In the genomic region with DNA sequence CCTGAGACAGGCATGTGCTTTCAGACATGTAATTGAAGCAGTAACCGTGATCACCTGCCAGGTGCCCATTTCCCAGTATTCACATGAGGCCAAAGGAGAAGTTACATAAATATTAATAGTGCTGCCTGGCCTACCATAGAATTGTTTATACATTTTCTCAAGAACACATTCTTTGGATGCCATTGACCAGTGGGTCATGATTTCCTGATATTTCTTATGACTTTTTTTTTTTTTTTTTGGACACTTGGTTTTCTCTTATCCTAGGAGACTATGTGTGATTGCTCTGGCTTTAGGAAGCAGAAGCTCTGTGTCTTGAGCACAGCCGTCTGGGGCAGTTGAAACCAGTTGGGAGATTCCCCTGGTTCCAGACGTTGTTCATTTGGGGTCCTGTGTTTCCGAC, we compare ENCODE assay signal across 15 cellular contexts.
DNase-seq lines count a peak whose midpoint lies in the region; ATAC-seq and TF ChIP-seq lines count a peak whose summit lies in the region.
"Had no signal": no experiment of that assay in that cellular context is flagged by ENCODE, and none has a peak within 500 bp of the region (broad histone marks: within the 10 kb centered on the region; RNA-seq: fewer than 3 reads in every experiment).

No MANE protein-coding gene starts in this region.

- H3K27ac Mint-ChIP-seq in chondrocyte (ENCODE audit: unreplicated experiment) (peak overlapping the region; percentile 91), CD14-positive monocyte (no peak overlapping the region)
- H3K27ac Mint-ChIP-seq in naive thymus-derived CD4-positive, alpha-beta T cell, result no peak overlapping the region

- no peaks in the 10 kb centered on the region for H3K36me3 ChIP-seq in naive thymus-derived CD4-positive, alpha-beta T cell (ENCODE audit: control insufficient read depth in 2 of 3, insufficient read depth in 3 of 3, low read length in 3 of 3)
- H3K36me3 ChIP-seq: upper lobe of right lung had no signal

- ATAC-seq in HG02623 (IDR thresholded peaks at IDR 0.05; ENCODE audit: unreplicated experiment), result no peak
- ATAC-seq in naive thymus-derived CD4-positive, alpha-beta T cell, result no peak
- ATAC-seq: Right ventricle myocardium inferior, upper lobe of right lung had no signal

- H3K36me3 Mint-ChIP-seq in chondrocyte (ENCODE audit: low read depth), result peaks cover 10% of the 10 kb centered on the region
- no peaks in the 10 kb centered on the region for H3K36me3 Mint-ChIP-seq in CD14-positive monocyte
- no peaks in the 10 kb centered on the region for H3K36me3 Mint-ChIP-seq in naive thymus-derived CD4-positive, alpha-beta T cell

- H3K9me3 Mint-ChIP-seq in chondrocyte (ENCODE audit: low read depth) (no peaks in the 10 kb centered on the region), CD14-positive monocyte (peaks cover 0 to 9% (median 3%) of the 10 kb centered on the region in 7 donors)
- H3K9me3 Mint-ChIP-seq in naive thymus-derived CD4-positive, alpha-beta T cell, result peaks cover 0 to 20% (median 5%) of the 10 kb centered on the region in 11 donors

- POLR2A ChIA-PET in AG04449 (lab: Yijun Ruan, JAX), result interaction anchor here (0.6 kb wide), 1 partner anchor 123 kb away, joined by 3 read pairs; no protein-coding TSS in a partner anchor
- POLR2A ChIA-PET in naive thymus-derived CD4-positive, alpha-beta T cell (lab: Charles Lee), result no interaction called here

- H3K4me3 Mint-ChIP-seq in chondrocyte (ENCODE audit: unreplicated experiment) (no peak overlapping the region), CD14-positive monocyte (no peak overlapping the region)
- H3K4me3 Mint-ChIP-seq in naive thymus-derived CD4-positive, alpha-beta T cell, result no peak overlapping the region

- H3K4me1 Mint-ChIP-seq in chondrocyte (ENCODE audit: low read depth) (peaks cover 61% of the 10 kb centered on the region), CD14-positive monocyte (peaks cover 1% of the 10 kb centered on the region)
- no peaks in the 10 kb centered on the region for H3K4me1 Mint-ChIP-seq in naive thymus-derived CD4-positive, alpha-beta T cell

- intact Hi-C loops in CD14-positive monocyte (cut with micrococcal nuclease), result no loop called here
- intact Hi-C loops in naive thymus-derived CD4-positive, alpha-beta T cell (cut with micrococcal nuclease), result no loop called here

- H3K27me3 Mint-ChIP-seq in chondrocyte (ENCODE audit: low read depth) (no peaks in the 10 kb centered on the region), CD14-positive monocyte (ENCODE audit: low read depth in 3 of 3) (peaks cover 0 to 2% (median 0%) of the 10 kb centered on the region in 3 donors)
- H3K27me3 Mint-ChIP-seq in naive thymus-derived CD4-positive, alpha-beta T cell, result peaks cover 0 to 7% (median 0%) of the 10 kb centered on the region in 5 donors

- TF ChIP-seq CTCF in AG04449 (IDR thresholded peaks at IDR 0.05; ENCODE audit: insufficient read depth, low read length, missing control alignments), result no peak
- TF ChIP-seq CTCF in chondrocyte (IDR thresholded peaks at IDR 0.05), result no peak
- no peak for TF ChIP-seq CTCF in CD14-positive monocyte (IDR thresholded peaks at IDR 0.05)

- H3K9me3 ChIP-seq in naive thymus-derived CD4-positive, alpha-beta T cell (ENCODE audit: control insufficient read depth in 2 of 3, low read length in 3 of 3), result peaks cover 0 to 5% (median 0%) of the 10 kb centered on the region in 3 experiments
- H3K9me3 ChIP-seq: Caco-2, upper lobe of right lung had no signal

- no peak overlapping the region for H3K4me3 ChIP-seq in AG04449 (ENCODE audit: low read depth, low read length)
- no peak overlapping the region for H3K4me3 ChIP-seq in naive thymus-derived CD4-positive, alpha-beta T cell (ENCODE audit: low read length)
- H3K4me3 ChIP-seq: upper lobe of right lung had no signal

- CTCF ChIA-PET in AG04449 (lab: Yijun Ruan, JAX), result interaction anchor here (1.0 kb wide), 1 partner anchor 9 kb away, joined by 3 read pairs; no protein-coding TSS in a partner anchor
- CTCF ChIA-PET in naive thymus-derived CD4-positive, alpha-beta T cell (lab: Charles Lee), result no interaction called here

- H3K27ac ChIP-seq in naive thymus-derived CD4-positive, alpha-beta T cell (ENCODE audit: low read depth, low read length), result no peak overlapping the region
- H3K27ac ChIP-seq: epithelial cell of prostate, KMS-11, upper lobe of right lung had no signal

- DNase-seq in AG04449 (ENCODE audit: low read depth, low spot score) (peak; percentile 26), HCEC 1CT (peak; percentile 60), chondrocyte (ENCODE audit: low spot score) (no peak), iris pigment epithelial cell (ENCODE audit: low read depth) (peak; percentile 78), CD14-positive monocyte (ENCODE audit: low spot score) (no peak), activated gamma-delta T cell (lab: John Stamatoyannopoulos, UW) (no peak)
- no peak for DNase-seq in naive thymus-derived CD4-positive, alpha-beta T cell
- DNase-seq: Caco-2; NCI-H1105 treated with DMSO at 0.1 percent for 48 hours; stimulated activated naive CD4-positive, alpha-beta T cell treated with Interleukin-2 at 50 U/mL for 16 hours had no signal

- no peaks in the 10 kb centered on the region for H3K4me1 ChIP-seq in naive thymus-derived CD4-positive, alpha-beta T cell (ENCODE audit: control insufficient read depth in 2 of 2, insufficient read depth in 2 of 2, low read length in 2 of 2)
- H3K4me1 ChIP-seq: Caco-2 had no signal

- H3K27me3 ChIP-seq in naive thymus-derived CD4-positive, alpha-beta T cell (ENCODE audit: control insufficient read depth in 2 of 2, insufficient read depth in 2 of 2, low read length in 2 of 2), result no peaks in the 10 kb centered on the region
- H3K27me3 ChIP-seq: upper lobe of right lung had no signal

Comparison
In these comparisons a context has a peak if more than half of its experiments do, and no peak if none do; other contexts are left out.
1. DNase-seq: peak in AG04449 (single experiment), HCEC 1CT (single experiment) and iris pigment epithelial cell (single experiment); none in chondrocyte (single experiment), CD14-positive monocyte (single experiment), naive thymus-derived CD4-positive, alpha-beta T cell (0 of 9) and activated gamma-delta T cell (single experiment).